1 cellular context compared by ENCODE assay signal in genomic region chr17:28643979-28644781, GRCh38.
TF ChIP-seq lines count a peak whose summit lies in the region.

No MANE protein-coding gene starts in this region.

TF ChIP-seq in HCT116, 20 proteins besides CTCF, POLR2A, EP300 and RAD21 (continued from another document):
- TF ChIP-seq, protein P1, sequence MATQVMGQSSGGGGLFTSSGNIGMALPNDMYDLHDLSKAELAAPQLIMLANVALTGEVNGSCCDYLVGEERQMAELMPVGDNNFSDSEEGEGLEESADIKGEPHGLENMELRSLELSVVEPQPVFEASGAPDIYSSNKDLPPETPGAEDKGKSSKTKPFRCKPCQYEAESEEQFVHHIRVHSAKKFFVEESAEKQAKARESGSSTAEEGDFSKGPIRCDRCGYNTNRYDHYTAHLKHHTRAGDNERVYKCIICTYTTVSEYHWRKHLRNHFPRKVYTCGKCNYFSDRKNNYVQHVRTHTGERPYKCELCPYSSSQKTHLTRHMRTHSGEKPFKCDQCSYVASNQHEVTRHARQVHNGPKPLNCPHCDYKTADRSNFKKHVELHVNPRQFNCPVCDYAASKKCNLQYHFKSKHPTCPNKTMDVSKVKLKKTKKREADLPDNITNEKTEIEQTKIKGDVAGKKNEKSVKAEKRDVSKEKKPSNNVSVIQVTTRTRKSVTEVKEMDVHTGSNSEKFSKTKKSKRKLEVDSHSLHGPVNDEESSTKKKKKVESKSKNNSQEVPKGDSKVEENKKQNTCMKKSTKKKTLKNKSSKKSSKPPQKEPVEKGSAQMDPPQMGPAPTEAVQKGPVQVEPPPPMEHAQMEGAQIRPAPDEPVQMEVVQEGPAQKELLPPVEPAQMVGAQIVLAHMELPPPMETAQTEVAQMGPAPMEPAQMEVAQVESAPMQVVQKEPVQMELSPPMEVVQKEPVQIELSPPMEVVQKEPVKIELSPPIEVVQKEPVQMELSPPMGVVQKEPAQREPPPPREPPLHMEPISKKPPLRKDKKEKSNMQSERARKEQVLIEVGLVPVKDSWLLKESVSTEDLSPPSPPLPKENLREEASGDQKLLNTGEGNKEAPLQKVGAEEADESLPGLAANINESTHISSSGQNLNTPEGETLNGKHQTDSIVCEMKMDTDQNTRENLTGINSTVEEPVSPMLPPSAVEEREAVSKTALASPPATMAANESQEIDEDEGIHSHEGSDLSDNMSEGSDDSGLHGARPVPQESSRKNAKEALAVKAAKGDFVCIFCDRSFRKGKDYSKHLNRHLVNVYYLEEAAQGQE (IDR thresholded peaks at IDR 0.05; ENCODE audit: low read depth): no peak
- TF ChIP-seq ZNF274 (IDR thresholded peaks at IDR 0.05; ENCODE audit: low read depth, low read length) (no peak), CBX3 (IDR thresholded peaks at IDR 0.05; ENCODE audit: low read depth) (no peak), SP1 (IDR thresholded peaks at IDR 0.05; ENCODE audit: low read depth) (no peak), ZBTB33 (IDR thresholded peaks at IDR 0.05; ENCODE audit: extremely low read depth, insufficient replicate concordance, low read length) (no peak), ZFX (IDR thresholded peaks at IDR 0.05) (no peak)
- TF ChIP-seq, protein P2, sequence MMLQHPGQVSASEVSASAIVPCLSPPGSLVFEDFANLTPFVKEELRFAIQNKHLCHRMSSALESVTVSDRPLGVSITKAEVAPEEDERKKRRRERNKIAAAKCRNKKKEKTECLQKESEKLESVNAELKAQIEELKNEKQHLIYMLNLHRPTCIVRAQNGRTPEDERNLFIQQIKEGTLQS (IDR thresholded peaks at IDR 0.05): no peak
